ENCODE assay signal across 4 cellular contexts in the genomic region with DNA sequence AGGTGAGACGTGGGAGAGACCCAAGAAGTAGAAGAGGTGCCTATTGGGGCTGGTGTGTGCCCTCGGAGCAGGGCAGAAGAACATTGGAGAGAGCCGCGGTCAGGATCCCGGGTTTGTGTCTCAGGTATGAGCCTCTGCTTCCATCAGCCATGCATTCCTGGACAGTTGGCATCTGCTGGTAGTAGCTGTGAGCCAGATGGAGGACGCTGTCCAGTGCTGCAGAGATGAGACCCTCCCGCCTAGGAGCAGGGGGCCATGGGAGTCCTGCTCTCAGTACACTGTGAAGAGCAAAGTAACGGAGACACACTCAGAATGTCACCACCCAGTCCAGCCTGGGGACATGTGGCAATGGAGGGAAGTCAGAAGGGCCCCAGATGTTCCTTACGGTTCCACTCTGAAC.
"Had no signal": no experiment of that assay in that cellular context is flagged by ENCODE, and none has a peak within 500 bp of the region (broad histone marks: within the 10 kb centered on the region; RNA-seq: fewer than 3 reads in every experiment).

No MANE protein-coding gene starts in this region.

- DNase-seq: H9, HCEC 1CT had no signal

- H2AFZ ChIP-seq: GM23338 had no signal

- H3K27ac ChIP-seq: HL-60 had no signal

- H3K4me3 ChIP-seq: GM23338 had no signal

- H3K4me2 ChIP-seq: GM23338 had no signal
